Comparison of ENCODE assay signal across 14 cellular contexts in genomic region chr15:39454189-39454986, GRCh38.
A peak's percentile ranks its signal among the peaks of the same experiment; 100 is the strongest.
DNase-seq lines count a peak whose midpoint lies in the region; ATAC-seq and TF ChIP-seq lines count a peak whose summit lies in the region.
"Had no signal": no experiment of that assay in that cellular context is flagged by ENCODE, and none has a peak within 500 bp of the region (broad histone marks: within the 10 kb centered on the region; RNA-seq: fewer than 3 reads in every experiment).

No MANE protein-coding gene starts in this region.

- no peak for ATAC-seq in GM19328 (IDR thresholded peaks at IDR 0.05; ENCODE audit: unreplicated experiment)

- no peak overlapping the region for H3K4me3 ChIP-seq in esophagus squamous epithelium
- H3K4me3 ChIP-seq: thoracic aorta had no signal

- H3K27me3 ChIP-seq in esophagus squamous epithelium: no peaks in the 10 kb centered on the region
- H3K27me3 ChIP-seq: brain microvascular endothelial cell had no signal

- H3K4me1 Mint-ChIP-seq in nephron (peaks cover 50% of the 10 kb centered on the region), endothelial cell (ENCODE audit: unreplicated experiment) (no peaks in the 10 kb centered on the region)

- intact Hi-C loops in esophagus squamous epithelium (cut with DNase I): no loop called here

- TF ChIP-seq CTCF in esophagus squamous epithelium (IDR thresholded peaks at IDR 0.05) (no peak), nephron (IDR thresholded peaks at IDR 0.05; ENCODE audit: unreplicated experiment in 3 of 3) (no peak), endothelial cell (IDR thresholded peaks at IDR 0.05; ENCODE audit: unreplicated experiment) (no peak)

- DNase-seq in AG20443 (ENCODE audit: low spot score) (peak; percentile 19), NCI-H1694 (lab: John Stamatoyannopoulos, UW) (peak; percentile 41), esophagus squamous epithelium (lab: John Stamatoyannopoulos, UW) (no peak), GM19238 (ENCODE audit: insufficient read length, low spot score) (no peak), endothelial cell (ENCODE audit: low spot score) (no peak)
- no peak for DNase-seq in stimulated activated CD4-positive, alpha-beta T cell treated with anti-CD3 and anti-CD28 coated beads, Interleukin-4, amount 100 ng/mL, for 4 hours
- DNase-seq: activated T-cell treated with anti-CD3 and anti-CD28 coated beads, Interleukin-2, amount 50 U/mL, for 48 hours; BE2C; brain microvascular endothelial cell; GF-D8; NCI-H2081 treated with DMSO at 0.1 percent for 48 hours had no signal

- H3K36me3 Mint-ChIP-seq in nephron (ENCODE audit: low read depth) (no peaks in the 10 kb centered on the region), endothelial cell (ENCODE audit: low read depth, unreplicated experiment) (no peaks in the 10 kb centered on the region)

- no peaks in the 10 kb centered on the region for H3K9me3 Mint-ChIP-seq in nephron
- no peaks in the 10 kb centered on the region for H3K9me3 Mint-ChIP-seq in endothelial cell (ENCODE audit: unreplicated experiment)

- peak overlapping the region; percentile 69 to 85 (median 81) for H3K27ac Mint-ChIP-seq in nephron
- no peak overlapping the region for H3K27ac Mint-ChIP-seq in endothelial cell (ENCODE audit: unreplicated experiment)

- peaks cover 4 to 50% (median 15%) of the 10 kb centered on the region in 3 donors for H3K4me1 ChIP-seq in esophagus squamous epithelium
- H3K4me1 ChIP-seq: BE2C had no signal

- WGBS in esophagus squamous epithelium, 2 donors: 57 to 80% methylated on average over 5 of the region's 5 CpGs

- TF ChIP-seq POLR2A in esophagus squamous epithelium (IDR thresholded peaks at IDR 0.05): no peak

- H3K27me3 Mint-ChIP-seq in nephron (ENCODE audit: low read depth) (no peaks in the 10 kb centered on the region), endothelial cell (ENCODE audit: unreplicated experiment) (peaks cover 2% of the 10 kb centered on the region)

- H3K9me3 ChIP-seq in esophagus squamous epithelium: no peaks in the 10 kb centered on the region
- H3K9me3 ChIP-seq: BE2C, thoracic aorta had no signal

- no peaks in the 10 kb centered on the region for H3K36me3 ChIP-seq in esophagus squamous epithelium
- H3K36me3 ChIP-seq: BE2C, brain microvascular endothelial cell, thoracic aorta had no signal

- H3K4me3 Mint-ChIP-seq in nephron (no peak overlapping the region), endothelial cell (ENCODE audit: unreplicated experiment) (no peak overlapping the region)

- H3K27ac ChIP-seq in esophagus squamous epithelium: peak overlapping the region in 3 of 4 donors; percentile 19 to 46 (median 26)
- H3K27ac ChIP-seq: thoracic aorta had no signal

Comparison
In these comparisons a context has a peak if more than half of its experiments do, and no peak if none do; other contexts are left out.
1. DNase-seq: peak in AG20443 (single experiment) and NCI-H1694 (single experiment); none in esophagus squamous epithelium (single experiment), GM19238 (single experiment), endothelial cell (single experiment) and stimulated activated CD4-positive, alpha-beta T cell treated with anti-CD3 and anti-CD28 coated beads, Interleukin-4, amount 100 ng/mL, for 4 hours (0 of 2).